18 cellular contexts compared by ENCODE assay signal in genomic region chr1:92922378-92923035, GRCh38. TPM values are rescaled to one million over a fixed set of nuclear protein-coding genes. Genes with fewer than 3 reads are reported as not detected.
DNase-seq lines count a peak whose midpoint lies in the region; ATAC-seq, FAIRE-seq and TF ChIP-seq lines count a peak whose summit lies in the region.
"Had no signal": no experiment of that assay in that cellular context is flagged by ENCODE, and none has a peak within 500 bp of the region (broad histone marks: within the 10 kb centered on the region; RNA-seq: fewer than 3 reads in every experiment).

No MANE protein-coding gene starts in this region.

- H3K27ac Mint-ChIP-seq in astrocyte (ENCODE audit: unreplicated experiment) (no peak overlapping the region), memory B cell (peak overlapping the region; percentile 1), progenitor cell of endocrine pancreas (no peak overlapping the region)

- no peak overlapping the region for H3K4me3 Mint-ChIP-seq in astrocyte (ENCODE audit: unreplicated experiment)
- no peak overlapping the region for H3K4me3 Mint-ChIP-seq in memory B cell
- no peak overlapping the region for H3K4me3 Mint-ChIP-seq in progenitor cell of endocrine pancreas (ENCODE audit: low read depth)

- H3K27ac ChIP-seq in astrocyte (ENCODE audit: low read depth, low read length) (no peak overlapping the region), substantia nigra (ENCODE audit: low read depth, low read length, poor library complexity, severe bottlenecking) (no peak overlapping the region)
- H3K27ac ChIP-seq: BLaER1 treated with 17β-estradiol and CSF1 and Interleukin-3, amounts not matched to agents 10 nM and 100 nM; thoracic aorta had no signal

- H3K9me3 ChIP-seq in astrocyte (ENCODE audit: insufficient read depth, low read depth, low read length), result no peaks in the 10 kb centered on the region
- H3K9me3 ChIP-seq: esophagus squamous epithelium, thoracic aorta had no signal

- H3K36me3 ChIP-seq in astrocyte (ENCODE audit: insufficient read depth, low read length), result no peaks in the 10 kb centered on the region
- H3K36me3 ChIP-seq: BLaER1 treated with 17β-estradiol and CSF1 and Interleukin-3, amounts not matched to agents 10 nM and 100 nM; esophagus squamous epithelium; thoracic aorta had no signal

- no peaks in the 10 kb centered on the region for H3K4me1 ChIP-seq in astrocyte (ENCODE audit: insufficient read depth, low read length)
- H3K4me1 ChIP-seq: BLaER1 treated with 17β-estradiol and CSF1 and Interleukin-3, amounts not matched to agents 10 nM and 100 nM; esophagus squamous epithelium had no signal

- H3K4me1 Mint-ChIP-seq in astrocyte (ENCODE audit: low read depth, unreplicated experiment) (no peaks in the 10 kb centered on the region), memory B cell (peaks cover 38% of the 10 kb centered on the region), progenitor cell of endocrine pancreas (ENCODE audit: low read depth) (no peaks in the 10 kb centered on the region)

- H3K36me3 Mint-ChIP-seq in astrocyte (ENCODE audit: low read depth, unreplicated experiment) (peaks cover 2% of the 10 kb centered on the region), memory B cell (peaks cover 31% of the 10 kb centered on the region), progenitor cell of endocrine pancreas (ENCODE audit: insufficient read depth) (peaks cover 1% of the 10 kb centered on the region)

- peak overlapping the region; percentile 5 for H3K9ac ChIP-seq in astrocyte (ENCODE audit: low read length)
- H3K9ac ChIP-seq: BLaER1 treated with 17β-estradiol and CSF1 and Interleukin-3, amounts not matched to agents 10 nM and 100 nM had no signal

- peaks cover 2% of the 10 kb centered on the region for H3K9me3 Mint-ChIP-seq in astrocyte (ENCODE audit: unreplicated experiment)
- H3K9me3 Mint-ChIP-seq in memory B cell, result peaks cover 12% of the 10 kb centered on the region
- H3K9me3 Mint-ChIP-seq in progenitor cell of endocrine pancreas (ENCODE audit: low read depth), result peaks cover 9% of the 10 kb centered on the region

- no peak overlapping the region for H3K4me3 ChIP-seq in astrocyte (ENCODE audit: insufficient read depth, low read depth, low read length)
- H3K4me3 ChIP-seq: BLaER1 treated with 17β-estradiol and CSF1 and Interleukin-3, amounts not matched to agents 10 nM and 100 nM; esophagus squamous epithelium; GM12878; thoracic aorta had no signal

- H3K4me2 ChIP-seq in astrocyte (ENCODE audit: low read length), result peak overlapping the region; percentile 16
- H3K4me2 ChIP-seq: BLaER1 treated with 17β-estradiol and CSF1 and Interleukin-3, amounts not matched to agents 10 nM and 100 nM had no signal

- no peak for ATAC-seq in memory B cell (ENCODE audit: low read depth)
- ATAC-seq: GM12878 had no signal

- DNase-seq in AG08396 (ENCODE audit: low spot score) (peak; percentile 27), HuH-7 (ENCODE audit: low spot score) (peak; percentile 15), astrocyte (ENCODE audit: low read depth) (peak; percentile 78), memory B cell (ENCODE audit: low spot score in 2 of 2) (no peak), progenitor cell of endocrine pancreas (ENCODE audit: low spot score, unreplicated experiment) (no peak), substantia nigra (lab: John Stamatoyannopoulos, UW) (no peak), NCI-H524 (lab: John Stamatoyannopoulos, UW) (no peak), NCI-H2107 (lab: John Stamatoyannopoulos, UW) (no peak)
- DNase-seq: activated CD4-positive, alpha-beta T cell treated with anti-CD3 and anti-CD28 coated beads, Interleukin-2, amount 50 U/mL, for 1 hour; dermis blood vessel endothelial cell; DMS79 treated with DMSO at 0.1 percent for 48 hours; esophagus squamous epithelium; NCI-H1092; NCI-H510A; T-helper 2 cell had no signal

- H3K27me3 Mint-ChIP-seq in astrocyte (ENCODE audit: low read depth, unreplicated experiment), result no peaks in the 10 kb centered on the region
- H3K27me3 Mint-ChIP-seq in memory B cell, result no peaks in the 10 kb centered on the region
- H3K27me3 Mint-ChIP-seq in progenitor cell of endocrine pancreas, result no peaks in the 10 kb centered on the region

- FAIRE-seq in astrocyte (lab: Jason Lieb, UNC), result no peak
- FAIRE-seq: GM12878 had no signal

- H2AFZ ChIP-seq in astrocyte (ENCODE audit: low read depth, low read length), result no peak overlapping the region

- H3K27me3 ChIP-seq in astrocyte (ENCODE audit: insufficient read depth, low read length), result no peaks in the 10 kb centered on the region
- H3K27me3 ChIP-seq: BLaER1 treated with 17β-estradiol and CSF1 and Interleukin-3, amounts not matched to agents 10 nM and 100 nM; esophagus squamous epithelium had no signal

- no peaks in the 10 kb centered on the region for H3K79me2 ChIP-seq in astrocyte (ENCODE audit: insufficient read depth, low read length)

- TF ChIP-seq CTCF in astrocyte (IDR thresholded peaks at IDR 0.05; ENCODE audit: insufficient read depth, low read depth, low read length) (no peak), progenitor cell of endocrine pancreas (IDR thresholded peaks at IDR 0.05; ENCODE audit: unreplicated experiment) (no peak)

- no peaks in the 10 kb centered on the region for H4K20me1 ChIP-seq in astrocyte (ENCODE audit: insufficient read depth, low read length)
- H4K20me1 ChIP-seq: BLaER1 treated with 17β-estradiol and CSF1 and Interleukin-3, amounts not matched to agents 10 nM and 100 nM had no signal

RNA-seq across cellular contexts. Expression of gene DIPK1A, which starts 38.8 kb away (rescaled TPM):
- total RNA-seq in astrocyte, result 8.4 and 8.7 TPM in 2 replicates
- 6.9 and 7.5 TPM in 2 replicates for total RNA-seq in progenitor cell of endocrine pancreas

Comparison
In these comparisons a context has a peak if more than half of its experiments do, and no peak if none do; other contexts are left out.
1. DNase-seq: peak in AG08396 (single experiment), HuH-7 (single experiment) and astrocyte (single experiment); none in memory B cell (0 of 2), progenitor cell of endocrine pancreas (single experiment), substantia nigra (0 of 49), NCI-H524 (0 of 2) and NCI-H2107 (single experiment).